In genomic region chr10:116743266-116744064, GRCh38 we compare ENCODE assay signal across 8 cellular contexts. TPM values are rescaled to one million over a fixed set of nuclear protein-coding genes. Genes with fewer than 3 reads are reported as not detected.
DNase-seq lines count a peak whose midpoint lies in the region; ATAC-seq and TF ChIP-seq lines count a peak whose summit lies in the region.

No MANE protein-coding gene starts in this region.

- no TSS peak for BruUV-seq in Panc1 (replicated peaks; lab: Mats Ljungman, UMichigan)

- H3K9me3 ChIP-seq in CD4-positive, alpha-beta T cell (ENCODE audit: control insufficient read depth, low read length): no peaks in the 10 kb centered on the region
- no peaks in the 10 kb centered on the region for H3K9me3 ChIP-seq in Panc1 (ENCODE audit: control insufficient read depth, insufficient read depth, low read depth, low read length)
- H3K9me3 ChIP-seq in esophagus squamous epithelium: no peaks in the 10 kb centered on the region
- peaks cover 7% of the 10 kb centered on the region for H3K9me3 ChIP-seq in trophoblast cell (ENCODE audit: insufficient read depth, low read depth, low read length)

- H3K27ac Mint-ChIP-seq in CD4-positive, alpha-beta T cell: no peak overlapping the region

- no peak for TF ChIP-seq CTCF in CD4-positive, alpha-beta T cell (IDR thresholded peaks at IDR 0.05)
- TF ChIP-seq CTCF in Panc1 (IDR thresholded peaks at IDR 0.05): no peak
- TF ChIP-seq CTCF in esophagus squamous epithelium (IDR thresholded peaks at IDR 0.05): no peak

- H2AK5ac ChIP-seq in trophoblast cell (ENCODE audit: low read length): no peak overlapping the region

- H2BK12ac ChIP-seq in trophoblast cell (ENCODE audit: low read length): no peak overlapping the region

- peak overlapping the region; percentile 97 for H3K4me2 ChIP-seq in trophoblast cell (ENCODE audit: low read length)

- peaks cover 5% of the 10 kb centered on the region; the same call in 1 of the 2 replicates for H3K4me1 ChIP-seq in Panc1 (ENCODE audit: control insufficient read depth, insufficient read depth, low read length)
- H3K4me1 ChIP-seq in esophagus squamous epithelium: peaks cover 15 to 32% (median 21%) of the 10 kb centered on the region in 3 donors
- peaks cover 6 to 8% of the 10 kb centered on the region in 2 experiments for H3K4me1 ChIP-seq in trophoblast cell (ENCODE audit: control insufficient read depth in 1 of 2, insufficient read depth in 2 of 2, low read length in 2 of 2)

- no peaks in the 10 kb centered on the region for H3K79me2 ChIP-seq in trophoblast cell (ENCODE audit: control insufficient read depth, insufficient read depth, low read length, poor library complexity)

- WGBS in esophagus squamous epithelium, 2 donors: 48 to 55% methylated on average over 16 to 19 of the region's 24 CpGs
- WGBS in trophoblast cell (ENCODE audit: extremely low coverage, insufficient coverage, insufficient read length): no CpG with 5 or more reads among the region's 24 CpGs

- no peaks in the 10 kb centered on the region; the same call in 1 of the 2 replicates for H3K36me3 ChIP-seq in Panc1 (ENCODE audit: control insufficient read depth, insufficient read depth, low read length)
- no peaks in the 10 kb centered on the region for H3K36me3 ChIP-seq in esophagus squamous epithelium
- no peaks in the 10 kb centered on the region for H3K36me3 ChIP-seq in trophoblast cell (ENCODE audit: control insufficient read depth in 1 of 2, insufficient read depth in 2 of 2, low read length in 2 of 2)

- no peak overlapping the region for H4K12ac ChIP-seq in trophoblast cell (ENCODE audit: low read depth, low read length)

- in situ Hi-C loops in Panc1 (cut with HindIII; ENCODE audit: low pct_unique_long_range_greater_than_20kb, low sequenced_read_pairs): no loop called here

- H3K36me3 Mint-ChIP-seq in CD4-positive, alpha-beta T cell (ENCODE audit: low read depth): no peaks in the 10 kb centered on the region

- ATAC-seq in CD4-positive, alpha-beta T cell (ENCODE audit: poor library complexity): no peak
- ATAC-seq in Panc1: no peak
- no peak for ATAC-seq in GM18858 (IDR thresholded peaks at IDR 0.05; ENCODE audit: unreplicated experiment)

- no peak overlapping the region for H3K4ac ChIP-seq in trophoblast cell (ENCODE audit: low read depth, low read length)

- intact Hi-C loops in CD4-positive, alpha-beta T cell (cut with DNase I, micrococcal nuclease): loop anchor here in 1 of 2 experiments (5.0 to 10.0 kb wide), 2 partner anchors 429 to 631 kb away; partner anchors contain the start of gene PDZD8
- intact Hi-C loops in Panc1 (cut with micrococcal nuclease; ENCODE audit: unreplicated experiment) (no loop called here), esophagus squamous epithelium (cut with DNase I) (no loop called here)

- H3K4me1 Mint-ChIP-seq in CD4-positive, alpha-beta T cell (ENCODE audit: low read depth): peaks cover 5% of the 10 kb centered on the region

- H3K18ac ChIP-seq in trophoblast cell (ENCODE audit: low read length): no peak overlapping the region

- CTCF ChIA-PET in CD4-positive, alpha-beta T cell (lab: Charles Lee): interaction anchor here (0.8 kb wide), 1 partner anchor 44 kb away, joined by 3 read pairs; no protein-coding TSS in a partner anchor
- CTCF ChIA-PET in Panc1 (lab: Charles Lee): no interaction called here

- H3K9me3 Mint-ChIP-seq in CD4-positive, alpha-beta T cell: peaks cover 2% of the 10 kb centered on the region

- no peak overlapping the region for H3K23ac ChIP-seq in trophoblast cell (ENCODE audit: low read length)

- peaks cover 2% of the 10 kb centered on the region for H3K79me1 ChIP-seq in trophoblast cell (ENCODE audit: low read length)

- H3K27me3 Mint-ChIP-seq in CD4-positive, alpha-beta T cell: peaks cover 80% of the 10 kb centered on the region

- no peak overlapping the region for H3K9ac ChIP-seq in trophoblast cell (ENCODE audit: low read length)

- no peak overlapping the region for H2BK5ac ChIP-seq in trophoblast cell (ENCODE audit: low read depth, low read length, poor library complexity)

- no peak overlapping the region for H2AFZ ChIP-seq in trophoblast cell (ENCODE audit: insufficient read depth, low read length, poor library complexity)

- H3K4me3 Mint-ChIP-seq in CD4-positive, alpha-beta T cell: peak overlapping the region; percentile 80

- no peak for TF ChIP-seq POLR2A in esophagus squamous epithelium (IDR thresholded peaks at IDR 0.05)

- H3K27ac ChIP-seq in CD4-positive, alpha-beta T cell (ENCODE audit: low read depth, low read length): no peak overlapping the region
- no peak overlapping the region; the same call in 1 of the 2 replicates for H3K27ac ChIP-seq in Panc1 (ENCODE audit: low read length)
- peak overlapping the region; percentile 75 to 95 (median 91) for H3K27ac ChIP-seq in esophagus squamous epithelium
- no peak overlapping the region for H3K27ac ChIP-seq in trophoblast cell (ENCODE audit: low read depth, low read length)

- POLR2A ChIA-PET in CD4-positive, alpha-beta T cell (lab: Charles Lee): interaction anchor here (0.5 kb wide), 1 partner anchor 1454 kb away, joined by 3 read pairs; no protein-coding TSS in a partner anchor
- POLR2A ChIA-PET in Panc1 (lab: Charles Lee): interaction anchor here (0.7 kb wide), 1 partner anchor 300 kb away, joined by 4 read pairs; no protein-coding TSS in a partner anchor

- no peak overlapping the region for H4K8ac ChIP-seq in trophoblast cell (ENCODE audit: low read depth, low read length)

- H3K27me3 ChIP-seq in CD4-positive, alpha-beta T cell (ENCODE audit: control insufficient read depth, insufficient read depth, low read length): peaks cover 81% of the 10 kb centered on the region
- H3K27me3 ChIP-seq in Panc1 (ENCODE audit: control insufficient read depth, insufficient read depth, low read length): no peaks in the 10 kb centered on the region
- H3K27me3 ChIP-seq in esophagus squamous epithelium: peaks cover 0 to 66% (median 0%) of the 10 kb centered on the region in 4 donors
- H3K27me3 ChIP-seq in trophoblast cell (ENCODE audit: insufficient read depth, low read length): peaks cover 26% of the 10 kb centered on the region

- no peak for DNase-seq in CD4-positive, alpha-beta T cell
- DNase-seq in Panc1 (ENCODE audit: low read depth, low spot score): no peak
- no peak for DNase-seq in esophagus squamous epithelium (lab: John Stamatoyannopoulos, UW)
- DNase-seq in trophoblast cell: peak; percentile 51 to 61
- no peak for DNase-seq in activated CD8-positive, alpha-beta memory T cell treated with anti-CD3 and anti-CD28 coated beads for 24 hours
- DNase-seq in stimulated activated naive CD4-positive, alpha-beta T cell treated with Interleukin-2 at 50 U/mL for 16 hours (lab: John Stamatoyannopoulos, UW): no peak
- DNase-seq in SIG-M5 treated with dmso at 0.1 percent for 504 hours (lab: John Stamatoyannopoulos, UW; ENCODE audit: unreplicated experiment): no peak

- no peak overlapping the region for H2BK120ac ChIP-seq in trophoblast cell (ENCODE audit: insufficient read depth, low read length, poor library complexity)

- H4K91ac ChIP-seq in trophoblast cell (ENCODE audit: low read depth, low read length): no peak overlapping the region

- no peak overlapping the region for H3K14ac ChIP-seq in trophoblast cell (ENCODE audit: low read length)

- H3K4me3 ChIP-seq in Panc1 (ENCODE audit: low read depth in 2 of 2, low read length in 2 of 2): peak overlapping the region; percentile 56 to 62
- peak overlapping the region; percentile 56 to 97 (median 82) for H3K4me3 ChIP-seq in esophagus squamous epithelium
- no peak overlapping the region for H3K4me3 ChIP-seq in trophoblast cell (ENCODE audit: low read depth, low read length)

RNA-seq across cellular contexts. Expression of gene HSPA12A, which starts 1.1 kb away (rescaled TPM):
- total RNA-seq in CD4-positive, alpha-beta T cell: under 1 TPM in 1 of 2 experiments, not detected in 1; 0.49 TPM
- total RNA-seq in Panc1 (2021; ENCODE audit: unreplicated experiment): 7.7 TPM
- 4.3 TPM for polyA plus RNA-seq in Panc1 (2012; ENCODE audit: insufficient read length)
- 1 to 10 TPM; 1.9 to 5.9 (median 2.3) TPM for total RNA-seq in esophagus squamous epithelium
- 0.96 and 1.3 TPM in 2 replicates for polyA plus RNA-seq in trophoblast cell (2013)

Comparison
In these comparisons a context has a peak if more than half of its experiments do, and no peak if none do; other contexts are left out.
1. DNase-seq: peak in trophoblast cell (2 of 2); none in CD4-positive, alpha-beta T cell (0 of 10), Panc1 (single experiment), esophagus squamous epithelium (single experiment), activated CD8-positive, alpha-beta memory T cell treated with anti-CD3 and anti-CD28 coated beads for 24 hours (single experiment), stimulated activated naive CD4-positive, alpha-beta T cell treated with Interleukin-2 at 50 U/mL for 16 hours (single experiment) and SIG-M5 treated with dmso at 0.1 percent for 504 hours (single experiment).
2. H3K27ac ChIP-seq: peak in esophagus squamous epithelium (4 of 4); none in CD4-positive, alpha-beta T cell (single experiment), Panc1 (single experiment) and trophoblast cell (single experiment).